ENCODE assay signal across 13 cellular contexts in genomic region chr12:50661300-50662120, GRCh38.
DNase-seq lines count a peak whose midpoint lies in the region; ATAC-seq and TF ChIP-seq lines count a peak whose summit lies in the region.
"Had no signal": no experiment of that assay in that cellular context is flagged by ENCODE, and none has a peak within 500 bp of the region (broad histone marks: within the 10 kb centered on the region; RNA-seq: fewer than 3 reads in every experiment).

No MANE protein-coding gene starts in this region.

- intact Hi-C loops in activated CD4-positive, alpha-beta T cell treated with anti-CD3 and anti-CD28 coated beads, Interleukin-2, amount 10 ng/mL, durations not matched to agents 24 days and 14 days (cut with micrococcal nuclease): no loop called here
- intact Hi-C loops in activated CD4-positive, alpha-beta T cell treated with anti-CD3 and anti-CD28 coated beads for 36 hours (cut with DNase I, micrococcal nuclease): no loop called here
- intact Hi-C loops in OCI-LY7 (cut with micrococcal nuclease; ENCODE audit: unreplicated experiment): no loop called here

- POLR2A ChIA-PET in activated CD4-positive, alpha-beta T cell treated with anti-CD3 and anti-CD28 coated beads for 36 hours (lab: Charles Lee): interaction anchor here (0.6 kb wide), 2 partner anchors 157 to 194 kb away, joined by 3 to 6 read pairs; partner anchors contain the start of gene DIP2B
- POLR2A ChIA-PET in OCI-LY7 (lab: Charles Lee): interaction anchor here (0.9 to 1.1 kb wide), 2 partner anchors 9 to 123 kb away, joined by 3 read pairs; no protein-coding TSS in a partner anchor

- no peak overlapping the region for H3K4me3 ChIP-seq in OCI-LY7 (ENCODE audit: low read depth, low read length, poor library complexity, severe bottlenecking)
- H3K4me3 ChIP-seq: thoracic aorta had no signal

- peaks cover 2% of the 10 kb centered on the region for H3K4me1 Mint-ChIP-seq in activated CD4-positive, alpha-beta T cell treated with anti-CD3 and anti-CD28 coated beads, Interleukin-2, amount 10 ng/mL, durations not matched to agents 24 days and 14 days
- H3K4me1 Mint-ChIP-seq in activated CD4-positive, alpha-beta T cell treated with anti-CD3 and anti-CD28 coated beads for 36 hours: no peaks in the 10 kb centered on the region
- H3K4me1 Mint-ChIP-seq in type B pancreatic cell (ENCODE audit: unreplicated experiment): peaks cover 25% of the 10 kb centered on the region

- no peak overlapping the region for H3K4me2 ChIP-seq in OCI-LY7 (ENCODE audit: low read length)

- peak overlapping the region; percentile 29 for H3K27ac Mint-ChIP-seq in activated CD4-positive, alpha-beta T cell treated with anti-CD3 and anti-CD28 coated beads, Interleukin-2, amount 10 ng/mL, durations not matched to agents 24 days and 14 days
- H3K27ac Mint-ChIP-seq in activated CD4-positive, alpha-beta T cell treated with anti-CD3 and anti-CD28 coated beads for 36 hours: no peak overlapping the region
- H3K27ac Mint-ChIP-seq in type B pancreatic cell: peak overlapping the region; percentile 34
- H3K27ac Mint-ChIP-seq: activated CD8-positive, alpha-beta T cell treated with anti-CD3 and anti-CD28 coated beads, Interleukin-2, amount 10 ng/mL, durations not matched to agents 7 days and 5 days; activated naive CD4-positive, alpha-beta T cell treated with anti-CD3 and anti-CD28 coated beads, Interleukin-2, amount 50 U/mL, for 24 hours had no signal

- H3K27ac ChIP-seq in OCI-LY7 (ENCODE audit: low read depth, low read length, poor library complexity, severe bottlenecking): no peak overlapping the region
- H3K27ac ChIP-seq: thoracic aorta had no signal

- H3K4me3 Mint-ChIP-seq in activated CD4-positive, alpha-beta T cell treated with anti-CD3 and anti-CD28 coated beads, Interleukin-2, amount 10 ng/mL, durations not matched to agents 24 days and 14 days: no peak overlapping the region
- H3K4me3 Mint-ChIP-seq in activated CD4-positive, alpha-beta T cell treated with anti-CD3 and anti-CD28 coated beads for 36 hours: no peak overlapping the region
- no peak overlapping the region for H3K4me3 Mint-ChIP-seq in type B pancreatic cell
- H3K4me3 Mint-ChIP-seq: activated CD8-positive, alpha-beta T cell treated with anti-CD3 and anti-CD28 coated beads, Interleukin-2, amount 10 ng/mL, durations not matched to agents 7 days and 5 days; activated naive CD4-positive, alpha-beta T cell treated with anti-CD3 and anti-CD28 coated beads, Interleukin-2, amount 50 U/mL, for 24 hours; CD4-positive, alpha-beta memory T cell had no signal

- CTCF ChIA-PET in activated CD4-positive, alpha-beta T cell treated with anti-CD3 and anti-CD28 coated beads for 36 hours (lab: Charles Lee): interaction anchor here (1.0 kb wide), 1 partner anchor 157 kb away, joined by 5 read pairs; the partner anchor contains the start of gene DIP2B
- CTCF ChIA-PET in OCI-LY7 (lab: Charles Lee; ENCODE audit: unreplicated experiment): no interaction called here

- no peaks in the 10 kb centered on the region for H3K79me2 ChIP-seq in OCI-LY7 (ENCODE audit: insufficient read depth, low read depth, low read length)

- ATAC-seq in activated CD4-positive, alpha-beta T cell treated with anti-CD3 and anti-CD28 coated beads for 36 hours: no peak
- ATAC-seq in HG03442 (IDR thresholded peaks at IDR 0.05; ENCODE audit: unreplicated experiment) (peak; percentile 56), SK-N-SH treated with all-trans-retinoic acid at 6 μM for 48 hours (no peak)
- ATAC-seq: activated CD8-positive, alpha-beta T cell treated with anti-CD3 and anti-CD28 coated beads, Interleukin-2, amount 10 ng/mL, durations not matched to agents 7 days and 5 days had no signal

- no peak overlapping the region for H2AFZ ChIP-seq in OCI-LY7 (ENCODE audit: low read length)

- TF ChIP-seq CTCF in type B pancreatic cell (conservative IDR thresholded peaks at IDR 0.05) (no peak), OCI-LY7 (conservative IDR thresholded peaks at IDR 0.05; ENCODE audit: low read length) (no peak)

- H3K36me3 Mint-ChIP-seq in activated CD4-positive, alpha-beta T cell treated with anti-CD3 and anti-CD28 coated beads, Interleukin-2, amount 10 ng/mL, durations not matched to agents 24 days and 14 days (ENCODE audit: low read depth): peaks cover 19% of the 10 kb centered on the region
- peaks cover 9% of the 10 kb centered on the region for H3K36me3 Mint-ChIP-seq in activated CD4-positive, alpha-beta T cell treated with anti-CD3 and anti-CD28 coated beads for 36 hours (ENCODE audit: low read depth)
- H3K36me3 Mint-ChIP-seq in type B pancreatic cell: no peaks in the 10 kb centered on the region

- no peaks in the 10 kb centered on the region for H3K4me1 ChIP-seq in OCI-LY7 (ENCODE audit: insufficient read depth, low read length, poor library complexity, severe bottlenecking)

- H3K9me3 ChIP-seq in OCI-LY7 (ENCODE audit: low read length): no peaks in the 10 kb centered on the region
- H3K9me3 ChIP-seq: thoracic aorta had no signal

- no peaks in the 10 kb centered on the region for H3K9me2 ChIP-seq in OCI-LY7 (ENCODE audit: insufficient read depth, low read length)

- peak; percentile 50 for DNase-seq in activated CD4-positive, alpha-beta T cell treated with anti-CD3 and anti-CD28 coated beads, Interleukin-2, amount 10 ng/mL, durations not matched to agents 24 days and 14 days
- no peak for DNase-seq in activated CD4-positive, alpha-beta T cell treated with anti-CD3 and anti-CD28 coated beads for 36 hours
- DNase-seq in foreskin melanocyte (peak; percentile 95), type B pancreatic cell (ENCODE audit: extremely low spot score, unreplicated experiment) (no peak), NCI-H1417 (lab: John Stamatoyannopoulos, UW) (no peak), OCI-LY7 (ENCODE audit: low spot score) (no peak)
- DNase-seq: 8988T; activated CD8-positive, alpha-beta T cell treated with anti-CD3 and anti-CD28 coated beads, Interleukin-2, amount 10 ng/mL, durations not matched to agents 7 days and 5 days; CD4-positive, alpha-beta memory T cell had no signal

- H3K9me3 Mint-ChIP-seq in activated CD4-positive, alpha-beta T cell treated with anti-CD3 and anti-CD28 coated beads, Interleukin-2, amount 10 ng/mL, durations not matched to agents 24 days and 14 days: no peaks in the 10 kb centered on the region
- no peaks in the 10 kb centered on the region for H3K9me3 Mint-ChIP-seq in activated CD4-positive, alpha-beta T cell treated with anti-CD3 and anti-CD28 coated beads for 36 hours (ENCODE audit: low read depth)
- no peaks in the 10 kb centered on the region for H3K9me3 Mint-ChIP-seq in type B pancreatic cell
- H3K9me3 Mint-ChIP-seq: activated naive CD4-positive, alpha-beta T cell treated with anti-CD3 and anti-CD28 coated beads, Interleukin-2, amount 50 U/mL, for 24 hours had no signal

- H4K20me1 ChIP-seq in OCI-LY7 (ENCODE audit: insufficient read depth, low read length): no peaks in the 10 kb centered on the region

- H3K27me3 Mint-ChIP-seq in activated CD4-positive, alpha-beta T cell treated with anti-CD3 and anti-CD28 coated beads, Interleukin-2, amount 10 ng/mL, durations not matched to agents 24 days and 14 days: no peaks in the 10 kb centered on the region
- H3K27me3 Mint-ChIP-seq in activated CD4-positive, alpha-beta T cell treated with anti-CD3 and anti-CD28 coated beads for 36 hours: no peaks in the 10 kb centered on the region
- no peaks in the 10 kb centered on the region for H3K27me3 Mint-ChIP-seq in type B pancreatic cell
- H3K27me3 Mint-ChIP-seq: activated naive CD4-positive, alpha-beta T cell treated with anti-CD3 and anti-CD28 coated beads, Interleukin-2, amount 50 U/mL, for 24 hours; CD4-positive, alpha-beta memory T cell had no signal

- no TSS peak for BruUV-seq in OCI-LY7 (replicated peaks; lab: Mats Ljungman, UMichigan)

- 0 out of 2 replicates have a peak, but pooled peaks cover 7% of the 10 kb centered on the region for H3K36me3 ChIP-seq in OCI-LY7 (ENCODE audit: insufficient read depth, low read length)
- H3K36me3 ChIP-seq: thoracic aorta had no signal

TF ChIP-seq in SK-N-SH treated with all-trans-retinoic acid at 6 μM for 48 hours, 23 proteins besides CTCF, POLR2A, EP300 and RAD21:
- TF ChIP-seq CSDC2 (CRISPR knock-in tag; IDR thresholded peaks at IDR 0.05) (no peak), TOX (CRISPR knock-in tag; IDR thresholded peaks at IDR 0.05; ENCODE audit: borderline replicate concordance) (no peak), BACH2 (CRISPR knock-in tag; IDR thresholded peaks at IDR 0.05; ENCODE audit: borderline replicate concordance) (no peak)

Comparison
In these comparisons a context has a peak if more than half of its experiments do, and no peak if none do; other contexts are left out.
1. DNase-seq: peak in activated CD4-positive, alpha-beta T cell treated with anti-CD3 and anti-CD28 coated beads, Interleukin-2, amount 10 ng/mL, durations not matched to agents 24 days and 14 days (single experiment) and foreskin melanocyte (single experiment); none in activated CD4-positive, alpha-beta T cell treated with anti-CD3 and anti-CD28 coated beads for 36 hours (single experiment), type B pancreatic cell (single experiment), NCI-H1417 (0 of 3) and OCI-LY7 (single experiment).